In genomic region chr6:89776583-89777233, GRCh38 we compare ENCODE assay signal across 21 cellular contexts. TPM values are rescaled to one million over a fixed set of nuclear protein-coding genes. Genes with fewer than 3 reads are reported as not detected.
DNase-seq lines count a peak whose midpoint lies in the region; ATAC-seq and TF ChIP-seq lines count a peak whose summit lies in the region.
"Had no signal": no experiment of that assay in that cellular context is flagged by ENCODE, and none has a peak within 500 bp of the region (broad histone marks: within the 10 kb centered on the region; RNA-seq: fewer than 3 reads in every experiment).

No MANE protein-coding gene starts in this region.

- no peaks in the 10 kb centered on the region for H3K27me3 Mint-ChIP-seq in endodermal cell (ENCODE audit: insufficient read depth)
- H3K27me3 Mint-ChIP-seq in type B pancreatic cell = no peaks in the 10 kb centered on the region
- no peaks in the 10 kb centered on the region for H3K27me3 Mint-ChIP-seq in activated naive CD4-positive, alpha-beta T cell treated with anti-CD3 and anti-CD28 coated beads for 36 hours (ENCODE audit: low read depth)
- H3K27me3 Mint-ChIP-seq: CD4-positive, alpha-beta T cell had no signal

- WGBS in endodermal cell (ENCODE audit: insufficient coverage in 1 of 2, insufficient read length in 1 of 2), 2 experiments = 100% methylated on average over 1 of the region's 1 CpG
- 17% methylated on average over 1 of the region's 1 CpG for WGBS in right lobe of liver (ENCODE audit: insufficient coverage, low coverage, low lambda C conversion rate, missing lambda C conversion rate)

- H3K36me3 Mint-ChIP-seq in endodermal cell (ENCODE audit: low read depth) (peaks cover 92% of the 10 kb centered on the region), type B pancreatic cell (peaks cover 23% of the 10 kb centered on the region)
- H3K36me3 Mint-ChIP-seq in activated naive CD4-positive, alpha-beta T cell treated with anti-CD3 and anti-CD28 coated beads for 36 hours (ENCODE audit: low read depth) = peaks cover 36% of the 10 kb centered on the region

- H3K27ac ChIP-seq in VCaP (no peak overlapping the region), endodermal cell (ENCODE audit: low read depth, low read length) (no peak overlapping the region), right lobe of liver (peak overlapping the region in 1 of 3 donors; percentile 16)
- H3K27ac ChIP-seq: A549; BLaER1 treated with 17β-estradiol and CSF1 and Interleukin-3, amounts not matched to agents 10 nM and 100 nM; SJSA1 had no signal

- H3K4me3 ChIP-seq in endodermal cell (ENCODE audit: low read length) (no peak overlapping the region), right lobe of liver (no peak overlapping the region)
- H3K4me3 ChIP-seq: A549; BLaER1 treated with 17β-estradiol and CSF1 and Interleukin-3, amounts not matched to agents 10 nM and 100 nM; MG63; SJSA1 had no signal

- H3K4me1 ChIP-seq in endodermal cell (ENCODE audit: control insufficient read depth, insufficient read depth, low read length) (no peaks in the 10 kb centered on the region), right lobe of liver (peaks cover 0 to 11% (median 2%) of the 10 kb centered on the region in 4 donors)
- H3K4me1 ChIP-seq: A549; BLaER1 treated with 17β-estradiol and CSF1 and Interleukin-3, amounts not matched to agents 10 nM and 100 nM; SJSA1 had no signal

- H3K4me1 Mint-ChIP-seq in endodermal cell (no peaks in the 10 kb centered on the region), type B pancreatic cell (ENCODE audit: unreplicated experiment) (no peaks in the 10 kb centered on the region)
- no peaks in the 10 kb centered on the region for H3K4me1 Mint-ChIP-seq in activated naive CD4-positive, alpha-beta T cell treated with anti-CD3 and anti-CD28 coated beads for 36 hours (ENCODE audit: low read depth)

- H3K27me3 ChIP-seq in endodermal cell (ENCODE audit: control insufficient read depth, insufficient read depth, low read length, poor library complexity, severe bottlenecking) (no peaks in the 10 kb centered on the region), right lobe of liver (no peaks in the 10 kb centered on the region)
- H3K27me3 ChIP-seq: BLaER1 treated with 17β-estradiol and CSF1 and Interleukin-3, amounts not matched to agents 10 nM and 100 nM; MG63; SJSA1 had no signal

- H3K36me3 ChIP-seq in endodermal cell (ENCODE audit: control insufficient read depth, insufficient read depth, low read length) (peaks cover 97% of the 10 kb centered on the region), right lobe of liver (peaks cover 0 to 14% (median 6%) of the 10 kb centered on the region in 4 donors)

- DNase-seq in endodermal cell = no peak
- DNase-seq in right lobe of liver = no peak
- no peak for DNase-seq in type B pancreatic cell (ENCODE audit: extremely low spot score, unreplicated experiment)
- no peak for DNase-seq in activated naive CD4-positive, alpha-beta T cell treated with anti-CD3 and anti-CD28 coated beads for 36 hours
- DNase-seq: AML-193; CD4-positive, alpha-beta T cell; H7; KBM-7; MG63; NCI-H1105 treated with DMSO at 0.1 percent for 48 hours; NCI-H146; NCI-H1930; NCI-H526 treated with DMSO at 0.1 percent for 48 hours; Right ventricle myocardium superior; RPMI8226 had no signal

- 0 out of 2 replicates have a peak, but pooled peaks have one; percentile 6 for TF ChIP-seq CTCF in VCaP (conservative IDR thresholded peaks at IDR 0.05)
- TF ChIP-seq CTCF in endodermal cell (conservative IDR thresholded peaks at IDR 0.05) = peak; percentile 42
- peak in 1 of 4 donors; percentile 23 for TF ChIP-seq CTCF in right lobe of liver (IDR thresholded peaks at IDR 0.05)
- peak; percentile 38 for TF ChIP-seq CTCF in type B pancreatic cell (conservative IDR thresholded peaks at IDR 0.05)

- no peak for TF ChIP-seq POLR2A in right lobe of liver (IDR thresholded peaks at IDR 0.05)

- no peak overlapping the region for H3K9ac ChIP-seq in endodermal cell (ENCODE audit: extremely low read depth, low read length, poor library complexity, severe bottlenecking)
- H3K9ac ChIP-seq: BLaER1 treated with 17β-estradiol and CSF1 and Interleukin-3, amounts not matched to agents 10 nM and 100 nM had no signal

- intact Hi-C loops in right lobe of liver (cut with DNase I) = no loop called here
- intact Hi-C loops in activated naive CD4-positive, alpha-beta T cell treated with anti-CD3 and anti-CD28 coated beads for 36 hours (cut with micrococcal nuclease) = no loop called here

- H3K9me3 Mint-ChIP-seq in endodermal cell = peaks cover 12% of the 10 kb centered on the region
- H3K9me3 Mint-ChIP-seq in type B pancreatic cell = no peaks in the 10 kb centered on the region
- H3K9me3 Mint-ChIP-seq in activated naive CD4-positive, alpha-beta T cell treated with anti-CD3 and anti-CD28 coated beads for 36 hours = no peaks in the 10 kb centered on the region
- H3K9me3 Mint-ChIP-seq: CD4-positive, alpha-beta T cell had no signal

- peaks cover 31% of the 10 kb centered on the region for H3K9me3 ChIP-seq in endodermal cell (ENCODE audit: control insufficient read depth, low read length)
- no peaks in the 10 kb centered on the region for H3K9me3 ChIP-seq in right lobe of liver
- H3K9me3 ChIP-seq: A549; BLaER1 treated with 17β-estradiol and CSF1 and Interleukin-3, amounts not matched to agents 10 nM and 100 nM; MG63; SJSA1 had no signal

- ATAC-seq in right lobe of liver (peak in 3 of 4 donors; percentile 22 to 86 (median 50)), HG02798 (IDR thresholded peaks at IDR 0.05; ENCODE audit: poor library complexity, unreplicated experiment) (no peak), GM21390 (IDR thresholded peaks at IDR 0.05; ENCODE audit: unreplicated experiment) (no peak)
- ATAC-seq: A549 had no signal

- H3K4me3 Mint-ChIP-seq in endodermal cell (no peak overlapping the region), type B pancreatic cell (no peak overlapping the region)
- no peak overlapping the region for H3K4me3 Mint-ChIP-seq in activated naive CD4-positive, alpha-beta T cell treated with anti-CD3 and anti-CD28 coated beads for 36 hours
- H3K4me3 Mint-ChIP-seq: CD4-positive, alpha-beta T cell had no signal

- H3K27ac Mint-ChIP-seq in endodermal cell (no peak overlapping the region), type B pancreatic cell (no peak overlapping the region)
- no peak overlapping the region for H3K27ac Mint-ChIP-seq in activated naive CD4-positive, alpha-beta T cell treated with anti-CD3 and anti-CD28 coated beads for 36 hours
- H3K27ac Mint-ChIP-seq: CD4-positive, alpha-beta T cell had no signal

- CTCF ChIA-PET in activated naive CD4-positive, alpha-beta T cell treated with anti-CD3 and anti-CD28 coated beads for 36 hours (lab: Charles Lee) = no interaction called here

RNA-seq across cellular contexts. Expression of gene MDN1, which starts 42.9 kb away (rescaled TPM):
- 100 to 1,000 TPM in 1 of 2 donors, 10 to 100 TPM in 1; 85.4 to 145 TPM for total RNA-seq in endodermal cell
- polyA plus RNA-seq in endodermal cell (2013, experiment 1 of 2) = 24.9 TPM
- 23.9 TPM for polyA plus RNA-seq in endodermal cell (2013, experiment 2 of 2)
- 10 to 100 TPM; 13.8 to 49.6 (median 25.5) TPM for total RNA-seq in right lobe of liver
- total RNA-seq in type B pancreatic cell (ENCODE audit: low replicate concordance) = 36.7 and 43.1 TPM in 2 replicates
- total RNA-seq in activated naive CD4-positive, alpha-beta T cell treated with anti-CD3 and anti-CD28 coated beads for 36 hours = 10 to 100 TPM; 42.1 to 52.1 TPM

RNA-seq across cellular contexts. Expression of gene CASP8AP2, which starts 53.0 kb away (rescaled TPM):
- total RNA-seq in endodermal cell (10 to 100 TPM; 31.1 to 40.0 TPM), right lobe of liver (1 to 10 TPM; 3.9 to 6.2 (median 5.0) TPM), type B pancreatic cell (ENCODE audit: low replicate concordance) (19.0 and 29.5 TPM in 2 replicates)
- polyA plus RNA-seq in endodermal cell (2013, experiment 1 of 2) = 25.0 TPM
- 27.0 TPM for polyA plus RNA-seq in endodermal cell (2013, experiment 2 of 2)
- total RNA-seq in activated naive CD4-positive, alpha-beta T cell treated with anti-CD3 and anti-CD28 coated beads for 36 hours = 10 to 100 TPM; 27.4 to 30.2 TPM

Comparison
In these comparisons a context has a peak if more than half of its experiments do, and no peak if none do; other contexts are left out.
1. ATAC-seq: peak in right lobe of liver (3 of 4); none in HG02798 (single experiment) and GM21390 (single experiment).